ENCODE assay signal across 2 cellular contexts in the genomic region with DNA sequence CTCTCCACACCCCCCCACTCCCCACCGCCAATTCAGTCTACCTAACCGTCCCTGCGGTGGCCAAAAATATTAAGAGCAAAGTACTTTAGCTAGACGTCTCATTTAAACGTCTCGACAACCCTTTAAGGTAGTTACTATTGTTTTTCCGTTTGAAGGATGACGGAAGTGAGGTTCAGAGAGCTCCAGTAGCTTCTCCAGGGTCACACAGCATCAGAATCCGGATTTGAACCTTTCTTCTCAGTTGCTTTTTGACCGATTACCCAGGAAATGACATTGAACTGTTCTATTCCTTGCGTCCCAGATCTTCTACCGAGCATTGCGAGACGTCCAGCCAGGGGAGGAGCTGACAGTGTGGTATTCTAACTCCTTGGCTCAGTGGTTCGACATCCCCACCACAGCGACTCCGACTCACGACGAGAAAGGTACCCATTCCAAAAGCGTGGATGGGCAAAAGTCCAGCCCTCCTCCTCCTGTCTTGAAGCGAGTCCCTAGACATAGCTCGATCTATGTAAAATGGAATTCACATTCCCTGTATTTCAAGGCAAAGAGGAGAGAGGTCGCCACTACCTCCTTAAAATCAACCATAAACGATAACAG.
TF ChIP-seq lines count a peak whose summit lies in the region.

No MANE protein-coding gene starts in this region.

TF ChIP-seq in GM23338, 12 proteins besides CTCF, POLR2A, EP300 and RAD21:
- TF ChIP-seq, protein P1, sequence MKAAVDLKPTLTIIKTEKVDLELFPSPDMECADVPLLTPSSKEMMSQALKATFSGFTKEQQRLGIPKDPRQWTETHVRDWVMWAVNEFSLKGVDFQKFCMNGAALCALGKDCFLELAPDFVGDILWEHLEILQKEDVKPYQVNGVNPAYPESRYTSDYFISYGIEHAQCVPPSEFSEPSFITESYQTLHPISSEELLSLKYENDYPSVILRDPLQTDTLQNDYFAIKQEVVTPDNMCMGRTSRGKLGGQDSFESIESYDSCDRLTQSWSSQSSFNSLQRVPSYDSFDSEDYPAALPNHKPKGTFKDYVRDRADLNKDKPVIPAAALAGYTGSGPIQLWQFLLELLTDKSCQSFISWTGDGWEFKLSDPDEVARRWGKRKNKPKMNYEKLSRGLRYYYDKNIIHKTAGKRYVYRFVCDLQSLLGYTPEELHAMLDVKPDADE (IDR thresholded peaks at IDR 0.05): no peak
- peak; percentile 58 for TF ChIP-seq EZH2 (IDR thresholded peaks at IDR 0.05; ENCODE audit: low read depth, unreplicated experiment)

TF ChIP-seq in K562, 482 proteins besides CTCF, POLR2A, EP300 and RAD21:
- TF ChIP-seq ATF1 (CRISPR knock-in tag; IDR thresholded peaks at IDR 0.05) (no peak), ATF1 (tag; IDR thresholded peaks at IDR 0.05) (no peak), HNRNPK (IDR thresholded peaks at IDR 0.05; ENCODE audit: low read depth, low read length, poor library complexity, severe bottlenecking) (no peak), PHB2 (IDR thresholded peaks at IDR 0.05; ENCODE audit: low read depth) (no peak), ZNF589 (CRISPR knock-in tag; IDR thresholded peaks at IDR 0.05; ENCODE audit: low read depth) (no peak), ZNF316 (IDR thresholded peaks at IDR 0.05) (no peak), SIX5 (IDR thresholded peaks at IDR 0.05; ENCODE audit: borderline replicate concordance in 1 of 2, insufficient read depth in 1 of 2, low read depth in 1 of 2, low read length in 2 of 2) (no peak), BCOR (IDR thresholded peaks at IDR 0.05) (peak; percentile 64), ELF4 (CRISPR knock-in tag; IDR thresholded peaks at IDR 0.05) (no peak), GABPB2 (CRISPR knock-in tag; conservative IDR thresholded peaks at IDR 0.05) (no peak), SREBF2 (CRISPR knock-in tag; IDR thresholded peaks at IDR 0.05) (no peak), MCM5 (IDR thresholded peaks at IDR 0.05; ENCODE audit: low read depth) (no peak), ZFP36 (IDR thresholded peaks at IDR 0.05; ENCODE audit: low read depth, low read length, partially characterized antibody) (peak; percentile 42), POLR2G (IDR thresholded peaks at IDR 0.05; ENCODE audit: low read depth, low read length) (no peak), ZNF184 (CRISPR knock-in tag; IDR thresholded peaks at IDR 0.05) (no peak), RHOXF2B (CRISPR knock-in tag; conservative IDR thresholded peaks at IDR 0.05) (no peak), ZFPM2 (CRISPR knock-in tag; IDR thresholded peaks at IDR 0.05) (no peak), XRCC5 (IDR thresholded peaks at IDR 0.05; ENCODE audit: low read depth, low read length) (no peak), FOXK1 (CRISPR knock-in tag; IDR thresholded peaks at IDR 0.05; ENCODE audit: borderline replicate concordance) (no peak), RBM25 (IDR thresholded peaks at IDR 0.05; ENCODE audit: low read depth, low read length, severe bottlenecking) (peak; percentile 65)
- TF ChIP-seq, protein P2, sequence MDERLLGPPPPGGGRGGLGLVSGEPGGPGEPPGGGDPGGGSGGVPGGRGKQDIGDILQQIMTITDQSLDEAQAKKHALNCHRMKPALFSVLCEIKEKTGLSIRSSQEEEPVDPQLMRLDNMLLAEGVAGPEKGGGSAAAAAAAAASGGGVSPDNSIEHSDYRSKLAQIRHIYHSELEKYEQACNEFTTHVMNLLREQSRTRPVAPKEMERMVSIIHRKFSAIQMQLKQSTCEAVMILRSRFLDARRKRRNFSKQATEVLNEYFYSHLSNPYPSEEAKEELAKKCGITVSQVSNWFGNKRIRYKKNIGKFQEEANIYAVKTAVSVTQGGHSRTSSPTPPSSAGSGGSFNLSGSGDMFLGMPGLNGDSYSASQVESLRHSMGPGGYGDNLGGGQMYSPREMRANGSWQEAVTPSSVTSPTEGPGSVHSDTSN (CRISPR knock-in tag; IDR thresholded peaks at IDR 0.05; ENCODE audit: low read depth): no peak
- TF ChIP-seq, protein P2 (tag; conservative IDR thresholded peaks at IDR 0.05; ENCODE audit: low read depth): no peak
- TF ChIP-seq, protein P3, sequence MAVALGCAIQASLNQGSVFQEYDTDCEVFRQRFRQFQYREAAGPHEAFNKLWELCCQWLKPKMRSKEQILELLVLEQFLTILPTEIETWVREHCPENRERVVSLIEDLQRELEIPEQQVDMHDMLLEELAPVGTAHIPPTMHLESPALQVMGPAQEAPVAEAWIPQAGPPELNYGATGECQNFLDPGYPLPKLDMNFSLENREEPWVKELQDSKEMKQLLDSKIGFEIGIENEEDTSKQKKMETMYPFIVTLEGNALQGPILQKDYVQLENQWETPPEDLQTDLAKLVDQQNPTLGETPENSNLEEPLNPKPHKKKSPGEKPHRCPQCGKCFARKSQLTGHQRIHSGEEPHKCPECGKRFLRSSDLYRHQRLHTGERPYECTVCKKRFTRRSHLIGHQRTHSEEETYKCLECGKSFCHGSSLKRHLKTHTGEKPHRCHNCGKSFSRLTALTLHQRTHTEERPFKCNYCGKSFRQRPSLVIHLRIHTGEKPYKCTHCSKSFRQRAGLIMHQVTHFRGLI (CRISPR knock-in tag; IDR thresholded peaks at IDR 0.05): no peak
